In the genomic region with DNA sequence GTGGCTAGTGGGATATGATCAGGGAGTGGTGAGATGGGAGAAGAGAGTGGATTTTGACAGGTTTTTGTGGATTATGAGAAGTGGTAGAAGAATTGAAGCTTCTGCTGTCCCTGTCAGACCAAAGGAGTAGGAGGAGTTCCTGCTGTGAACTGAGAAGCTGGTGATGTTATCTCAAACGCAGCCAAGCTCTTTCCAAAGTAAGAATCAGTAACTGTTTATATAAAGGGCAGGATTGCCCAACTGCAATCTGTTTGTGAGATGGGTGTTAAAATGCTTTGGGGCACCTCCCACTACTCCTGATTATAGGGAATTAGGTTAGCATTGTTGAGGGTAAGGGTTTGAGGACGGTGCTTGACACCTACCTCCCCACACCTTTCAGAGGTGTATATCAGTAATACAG, we compare ENCODE assay signal across 28 cellular contexts.
DNase-seq lines count a peak whose midpoint lies in the region; ATAC-seq, FAIRE-seq and TF ChIP-seq lines count a peak whose summit lies in the region.
"Had no signal": no experiment of that assay in that cellular context is flagged by ENCODE, and none has a peak within 500 bp of the region (broad histone marks: within the 10 kb centered on the region; RNA-seq: fewer than 3 reads in every experiment).

No MANE protein-coding gene starts in this region.

- H3K9me3 ChIP-seq in right lobe of liver (no peaks in the 10 kb centered on the region), HepG2 (ENCODE audit: low read length) (no peaks in the 10 kb centered on the region)
- H3K9me3 ChIP-seq: breast epithelium, lower lobe of right lung, neutrophil, spleen, tibial nerve had no signal

- intact Hi-C loops in right lobe of liver (cut with DNase I): no loop called here
- intact Hi-C loops in HepG2 (cut with micrococcal nuclease; ENCODE audit: unreplicated experiment): no loop called here

- POLR2A ChIA-PET in HepG2 (lab: Yijun Ruan, JAX): no interaction called here

- ATAC-seq in right lobe of liver (peak; percentile 48 to 82 (median 72)), HepG2 (no peak), HG03039 (IDR thresholded peaks at IDR 0.05; ENCODE audit: unreplicated experiment) (no peak), GM19397 (IDR thresholded peaks at IDR 0.05; ENCODE audit: unreplicated experiment) (no peak)
- ATAC-seq: lower lobe of right lung; stimulated activated naive CD8-positive, alpha-beta T cell treated with anti-CD3 and anti-CD28 coated beads, Interleukin-15, Interleukin-2, amounts not matched to agents 100 U/mL and 50 U/mL, for 24 hours; WTC11 had no signal

- no peak for FAIRE-seq in HepG2 (lab: Jason Lieb, UNC)
- FAIRE-seq: endometrium, keratinocyte had no signal

- TF ChIP-seq EP300 in HepG2 (IDR thresholded peaks at IDR 0.05; ENCODE audit: low read depth in 2 of 2, low read length in 2 of 2) (no peak), HepG2 (CRISPR knock-in tag; IDR thresholded peaks at IDR 0.05; ENCODE audit: borderline replicate concordance) (no peak)

- H3K27me3 ChIP-seq in right lobe of liver (no peaks in the 10 kb centered on the region), HepG2 (ENCODE audit: control insufficient read depth in 1 of 2, insufficient read depth in 2 of 2, low read length in 2 of 2) (no peaks in the 10 kb centered on the region)
- H3K27me3 ChIP-seq: breast epithelium, hepatocyte, neutrophil, spleen, tibial nerve had no signal

- no peak for TF ChIP-seq CTCF in right lobe of liver (IDR thresholded peaks at IDR 0.05)
- no peak for TF ChIP-seq CTCF in HepG2 (CRISPR knock-in tag; IDR thresholded peaks at IDR 0.05)
- no peak for TF ChIP-seq CTCF in fibroblast of villous mesenchyme (IDR thresholded peaks at IDR 0.05; ENCODE audit: insufficient read depth, low read depth, low read length)

- H3K4me2 ChIP-seq in HepG2 (ENCODE audit: low read depth, low read length): no peak overlapping the region
- H3K4me2 ChIP-seq: hepatocyte had no signal

- in situ Hi-C loops in HepG2 (cut with HindIII; ENCODE audit: extremely low pct_ligation_motif_present, low pct_unique_long_range_greater_than_20kb): no loop called here

- H3K27ac ChIP-seq in right lobe of liver (no peak overlapping the region), HepG2 (ENCODE audit: extremely low read length, insufficient read depth, low read length) (no peak overlapping the region)
- H3K27ac ChIP-seq: breast epithelium, C4-2B, hepatocyte, lower lobe of right lung, neutrophil, spleen, tibial nerve had no signal

- WGBS in right lobe of liver (ENCODE audit: insufficient coverage, low coverage, low lambda C conversion rate, missing lambda C conversion rate): 24% methylated on average over 2 of the region's 2 CpGs
- 10% methylated on average over 2 of the region's 2 CpGs for WGBS in HepG2 (ENCODE audit: low lambda C conversion rate)

- H3K4me3 ChIP-seq in right lobe of liver (no peak overlapping the region), HepG2 (replicated peaks in 1 of 3; ENCODE audit: insufficient read depth in 1 of 3, low read depth in 2 of 3, low read length in 3 of 3) (no peak overlapping the region), fibroblast of villous mesenchyme (ENCODE audit: low read depth, low read length) (no peak overlapping the region)
- H3K4me3 ChIP-seq: breast epithelium, hepatocyte, lower lobe of right lung, spleen, tibial nerve had no signal

- no peak overlapping the region for H2AFZ ChIP-seq in HepG2 (ENCODE audit: low read length)
- H2AFZ ChIP-seq: hepatocyte had no signal

- no peaks in the 10 kb centered on the region for H3K36me3 ChIP-seq in right lobe of liver
- H3K36me3 ChIP-seq in HepG2 (replicated peaks in 1 of 2; ENCODE audit: control insufficient read depth in 1 of 2, insufficient read depth in 2 of 2, low read length in 2 of 2): no peaks in the 10 kb centered on the region
- H3K36me3 ChIP-seq: breast epithelium, lower lobe of right lung, neutrophil, spleen, tibial nerve had no signal

- no peaks in the 10 kb centered on the region for H4K20me1 ChIP-seq in HepG2 (ENCODE audit: insufficient read depth, low read length)

- TF ChIP-seq POLR2A in right lobe of liver (IDR thresholded peaks at IDR 0.05): no peak
- no peak for TF ChIP-seq POLR2A in HepG2 (IDR thresholded peaks at IDR 0.05; ENCODE audit: insufficient read depth in 1 of 2, low read depth in 2 of 2, low read length in 2 of 2)

- no TSS peak for BruUV-seq in HepG2 (replicated peaks; lab: Mats Ljungman, UMichigan)

- no peak overlapping the region for H3K9ac ChIP-seq in HepG2 (ENCODE audit: insufficient read depth, low read depth, low read length)

- no peak for TF ChIP-seq RAD21 in HepG2 (CRISPR knock-in tag; IDR thresholded peaks at IDR 0.05)

- peaks cover 0 to 14% (median 0%) of the 10 kb centered on the region in 4 donors for H3K4me1 ChIP-seq in right lobe of liver
- H3K4me1 ChIP-seq in HepG2 (ENCODE audit: insufficient read depth, low read length): no peaks in the 10 kb centered on the region
- H3K4me1 ChIP-seq: breast epithelium, lower lobe of right lung, spleen, tibial nerve had no signal

- DNase-seq in right lobe of liver (no peak), HepG2 (ENCODE audit: low spot score) (no peak), amniotic epithelial cell (ENCODE audit: low read depth) (peak; percentile 82), fibroblast of villous mesenchyme (ENCODE audit: low read depth) (peak; percentile 66), iPS-NIHi11 (ENCODE audit: low spot score) (no peak), SW 1271 (lab: John Stamatoyannopoulos, UW) (no peak)
- DNase-seq: activated CD4-positive, alpha-beta memory T cell treated with anti-CD3 and anti-CD28 coated beads for 36 hours; activated effector memory CD4-positive, alpha-beta T cell treated with Interleukin-2 at 50 U/mL for 16 hours; cortex of kidney; foreskin melanocyte; KG1; lower lobe of right lung; MV-4-11; NCI-H1694; spleen; stimulated activated CD4-positive, alpha-beta T cell treated with anti-CD3 and anti-CD28 coated beads, Interleukin-4, amount 100 ng/mL, for 4 hours; stimulated activated naive CD8-positive, alpha-beta T cell treated with anti-CD3 and anti-CD28 coated beads, Interleukin-15, Interleukin-2, amounts not matched to agents 100 U/mL and 50 U/mL, for 24 hours; T1000 had no signal

- H3K79me2 ChIP-seq in HepG2 (ENCODE audit: insufficient read depth, low read length): no peaks in the 10 kb centered on the region
- H3K79me2 ChIP-seq: hepatocyte had no signal

- CTCF ChIA-PET in HepG2 (lab: Yijun Ruan, JAX; ENCODE audit: low intra/inter-chr PET ratio, low total read pairs): no interaction called here

TF ChIP-seq in HepG2, 621 proteins besides CTCF, POLR2A, EP300 and RAD21:
- no peak for TF ChIP-seq ZEB1 (IDR thresholded peaks at IDR 0.05; ENCODE audit: insufficient replicate concordance, low read depth)
- no peak for TF ChIP-seq ZC3H13 (CRISPR knock-in tag; IDR thresholded peaks at IDR 0.05)
- TF ChIP-seq ZNF776 (CRISPR knock-in tag; IDR thresholded peaks at IDR 0.05): no peak
- no peak for TF ChIP-seq ZNF670 (CRISPR knock-in tag; IDR thresholded peaks at IDR 0.05; ENCODE audit: borderline replicate concordance)
- no peak for TF ChIP-seq ZBTB21 (CRISPR knock-in tag; IDR thresholded peaks at IDR 0.05)
- TF ChIP-seq, protein P1, sequence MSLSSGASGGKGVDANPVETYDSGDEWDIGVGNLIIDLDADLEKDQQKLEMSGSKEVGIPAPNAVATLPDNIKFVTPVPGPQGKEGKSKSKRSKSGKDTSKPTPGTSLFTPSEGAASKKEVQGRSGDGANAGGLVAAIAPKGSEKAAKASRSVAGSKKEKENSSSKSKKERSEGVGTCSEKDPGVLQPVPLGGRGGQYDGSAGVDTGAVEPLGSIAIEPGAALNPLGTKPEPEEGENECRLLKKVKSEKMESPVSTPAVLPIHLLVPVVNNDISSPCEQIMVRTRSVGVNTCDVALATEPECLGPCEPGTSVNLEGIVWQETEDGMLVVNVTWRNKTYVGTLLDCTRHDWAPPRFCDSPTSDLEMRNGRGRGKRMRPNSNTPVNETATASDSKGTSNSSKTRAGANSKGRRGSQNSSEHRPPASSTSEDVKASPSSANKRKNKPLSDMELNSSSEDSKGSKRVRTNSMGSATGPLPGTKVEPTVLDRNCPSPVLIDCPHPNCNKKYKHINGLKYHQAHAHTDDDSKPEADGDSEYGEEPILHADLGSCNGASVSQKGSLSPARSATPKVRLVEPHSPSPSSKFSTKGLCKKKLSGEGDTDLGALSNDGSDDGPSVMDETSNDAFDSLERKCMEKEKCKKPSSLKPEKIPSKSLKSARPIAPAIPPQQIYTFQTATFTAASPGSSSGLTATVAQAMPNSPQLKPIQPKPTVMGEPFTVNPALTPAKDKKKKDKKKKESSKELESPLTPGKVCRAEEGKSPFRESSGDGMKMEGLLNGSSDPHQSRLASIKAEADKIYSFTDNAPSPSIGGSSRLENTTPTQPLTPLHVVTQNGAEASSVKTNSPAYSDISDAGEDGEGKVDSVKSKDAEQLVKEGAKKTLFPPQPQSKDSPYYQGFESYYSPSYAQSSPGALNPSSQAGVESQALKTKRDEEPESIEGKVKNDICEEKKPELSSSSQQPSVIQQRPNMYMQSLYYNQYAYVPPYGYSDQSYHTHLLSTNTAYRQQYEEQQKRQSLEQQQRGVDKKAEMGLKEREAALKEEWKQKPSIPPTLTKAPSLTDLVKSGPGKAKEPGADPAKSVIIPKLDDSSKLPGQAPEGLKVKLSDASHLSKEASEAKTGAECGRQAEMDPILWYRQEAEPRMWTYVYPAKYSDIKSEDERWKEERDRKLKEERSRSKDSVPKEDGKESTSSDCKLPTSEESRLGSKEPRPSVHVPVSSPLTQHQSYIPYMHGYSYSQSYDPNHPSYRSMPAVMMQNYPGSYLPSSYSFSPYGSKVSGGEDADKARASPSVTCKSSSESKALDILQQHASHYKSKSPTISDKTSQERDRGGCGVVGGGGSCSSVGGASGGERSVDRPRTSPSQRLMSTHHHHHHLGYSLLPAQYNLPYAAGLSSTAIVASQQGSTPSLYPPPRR (CRISPR knock-in tag; IDR thresholded peaks at IDR 0.05; ENCODE audit: borderline replicate concordance): no peak
- TF ChIP-seq ZNF33A (CRISPR knock-in tag; IDR thresholded peaks at IDR 0.05; ENCODE audit: borderline replicate concordance): no peak
- no peak for TF ChIP-seq LCORL (IDR thresholded peaks at IDR 0.05)
- TF ChIP-seq LCORL (CRISPR knock-in tag; IDR thresholded peaks at IDR 0.05): no peak
- no peak for TF ChIP-seq GATAD2A (CRISPR knock-in tag; IDR thresholded peaks at IDR 0.05)

Comparison
In these comparisons a context has a peak if more than half of its experiments do, and no peak if none do; other contexts are left out.
1. ATAC-seq: peak in right lobe of liver (4 of 4); none in HepG2 (single experiment), HG03039 (single experiment) and GM19397 (single experiment).
2. DNase-seq: peak in amniotic epithelial cell (single experiment) and fibroblast of villous mesenchyme (single experiment); none in right lobe of liver (0 of 3), HepG2 (single experiment), iPS-NIHi11 (single experiment) and SW 1271 (0 of 2).